ENCODE assay signal across 9 cellular contexts in the genomic region with DNA sequence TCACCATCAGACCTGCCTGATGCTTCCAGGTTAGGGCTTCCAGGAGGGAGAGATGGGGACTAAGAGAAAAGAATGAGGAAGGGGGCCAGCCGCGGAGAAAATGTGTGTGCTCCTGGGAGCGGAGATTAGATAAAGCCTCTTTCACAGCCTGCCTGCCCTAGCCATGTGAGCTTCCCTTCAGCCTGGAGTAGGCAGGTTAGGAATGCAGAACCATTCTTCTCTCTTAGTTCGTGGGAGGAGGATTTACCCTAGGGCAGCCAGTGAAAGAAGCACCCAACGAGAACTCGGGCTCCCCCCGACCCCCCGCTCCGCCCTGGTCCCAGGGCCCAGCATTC. TPM values are rescaled to one million over a fixed set of nuclear protein-coding genes. Genes with fewer than 3 reads are reported as not detected.
DNase-seq lines count a peak whose midpoint lies in the region; ATAC-seq and TF ChIP-seq lines count a peak whose summit lies in the region.
"Had no signal": no experiment of that assay in that cellular context is flagged by ENCODE, and none has a peak within 500 bp of the region (broad histone marks: within the 10 kb centered on the region; RNA-seq: fewer than 3 reads in every experiment).

No MANE protein-coding gene starts in this region.

- ATAC-seq in psoas muscle (no peak), HG03097 (IDR thresholded peaks at IDR 0.05; ENCODE audit: low FRiP score, unreplicated experiment) (no peak)

- peaks cover 3% of the 10 kb centered on the region; the same call in 1 of the 2 replicates for H3K4me1 ChIP-seq in ES-I3 (ENCODE audit: insufficient read depth, low read length)
- H3K4me1 ChIP-seq in NT2/D1 (ENCODE audit: insufficient read depth, insufficient read length), result peaks cover 9% of the 10 kb centered on the region
- H3K4me1 ChIP-seq in psoas muscle, result no peaks in the 10 kb centered on the region

- intact Hi-C loops in psoas muscle (cut with DNase I), result no loop called here

- TF ChIP-seq CTCF in fibroblast of pulmonary artery (IDR thresholded peaks at IDR 0.05; ENCODE audit: low read length, missing control alignments), result no peak
- no peak for TF ChIP-seq CTCF in psoas muscle (IDR thresholded peaks at IDR 0.05)

- H3K9me3 ChIP-seq in ES-I3 (ENCODE audit: control insufficient read depth, insufficient read depth, low read length) (no peaks in the 10 kb centered on the region), NT2/D1 (ENCODE audit: insufficient read depth, low read length) (no peaks in the 10 kb centered on the region), psoas muscle (no peaks in the 10 kb centered on the region)

- H3K9ac ChIP-seq in ES-I3 (ENCODE audit: low read depth, low read length), result peak overlapping the region; percentile 19; the same call in 1 of the 2 replicates
- peak overlapping the region; percentile 50 for H3K9ac ChIP-seq in NT2/D1 (ENCODE audit: insufficient read length, low read depth)

- H3K27ac ChIP-seq in psoas muscle, result no peak overlapping the region
- H3K27ac ChIP-seq: WERI-Rb-1 had no signal

- H3K36me3 ChIP-seq in ES-I3 (ENCODE audit: insufficient read depth, low read length) (no peaks in the 10 kb centered on the region), NT2/D1 (ENCODE audit: insufficient read depth, insufficient read length, low read length) (peaks cover 26% of the 10 kb centered on the region), psoas muscle (ENCODE audit: insufficient read depth in 1 of 2, low read depth in 1 of 2) (peaks cover 0 to 17% of the 10 kb centered on the region in 2 donors)

- 76 to 83% (median 78%) methylated on average over 9 of the region's 9 CpGs for WGBS in psoas muscle, 3 donors

- H3K4me3 ChIP-seq in NT2/D1 (ENCODE audit: insufficient read length, low read depth), result no peak overlapping the region
- no peak overlapping the region for H3K4me3 ChIP-seq in fibroblast of pulmonary artery (replicated peaks; ENCODE audit: low read depth, low read length)
- H3K4me3 ChIP-seq in psoas muscle, result peak overlapping the region; percentile 34

- peak; percentile 28 for DNase-seq in NT2/D1 (ENCODE audit: low read depth, low spot score)
- peak; percentile 2 for DNase-seq in fibroblast of pulmonary artery (ENCODE audit: low read depth)
- DNase-seq in psoas muscle, result peak in 1 of 2 donors; percentile 8
- no peak for DNase-seq in kidney glomerular epithelial cell (lab: John Stamatoyannopoulos, UW)
- no peak for DNase-seq in EL
- DNase-seq: WERI-Rb-1 had no signal

- no peaks in the 10 kb centered on the region for H3K27me3 ChIP-seq in NT2/D1 (ENCODE audit: insufficient read depth, insufficient read length)
- no peaks in the 10 kb centered on the region for H3K27me3 ChIP-seq in psoas muscle (ENCODE audit: insufficient read depth in 3 of 3, low read length in 2 of 3)

RNA-seq across cellular contexts. Expression of a gene that starts 36.1 kb away (rescaled TPM):
- total RNA-seq in psoas muscle, result 10 to 100 TPM in 1 of 4 donors, 1 to 10 TPM in 3; 1.8 to 15.2 (median 4.2) TPM
- 1 to 10 TPM; 2.7 to 5.2 (median 3.3) TPM for polyA plus RNA-seq in psoas muscle
- total RNA-seq: NCI-H460 had no signal

Comparison
In these comparisons a context has a peak if more than half of its experiments do, and no peak if none do; other contexts are left out.
1. DNase-seq: peak in NT2/D1 (single experiment) and fibroblast of pulmonary artery (single experiment); none in kidney glomerular epithelial cell (single experiment) and EL (single experiment).